ENCODE assay signal across 8 cellular contexts in genomic region chr4:38670939-38671593, GRCh38. TPM values are rescaled to one million over a fixed set of nuclear protein-coding genes. Genes with fewer than 3 reads are reported as not detected.
DNase-seq lines count a peak whose midpoint lies in the region; ATAC-seq and TF ChIP-seq lines count a peak whose summit lies in the region.

No MANE protein-coding gene starts in this region.

- peak overlapping the region; percentile 97 for H3K27ac Mint-ChIP-seq in progenitor cell of endocrine pancreas
- no peak overlapping the region for H3K27ac Mint-ChIP-seq in activated T-helper 2 cell treated with anti-CD3 and anti-CD28 coated beads, Interferon-gamma antibody, Interleukin-2, Interleukin-4, amounts not matched to agents 10 μg/mL and 5 μg/mL and 100 μg/mL, durations not matched to agents 14 hours and 24 hours and 36 hours

- no peaks in the 10 kb centered on the region for H3K27me3 Mint-ChIP-seq in progenitor cell of endocrine pancreas
- H3K27me3 Mint-ChIP-seq in activated T-helper 2 cell treated with anti-CD3 and anti-CD28 coated beads, Interferon-gamma antibody, Interleukin-2, Interleukin-4, amounts not matched to agents 10 μg/mL and 5 μg/mL and 100 μg/mL, durations not matched to agents 14 hours and 24 hours and 36 hours (ENCODE audit: low read depth): peaks cover 52% of the 10 kb centered on the region

- H3K4me1 Mint-ChIP-seq in progenitor cell of endocrine pancreas (ENCODE audit: low read depth): peaks cover 90% of the 10 kb centered on the region
- H3K4me1 Mint-ChIP-seq in activated T-helper 2 cell treated with anti-CD3 and anti-CD28 coated beads, Interferon-gamma antibody, Interleukin-2, Interleukin-4, amounts not matched to agents 10 μg/mL and 5 μg/mL and 100 μg/mL, durations not matched to agents 14 hours and 24 hours and 36 hours (ENCODE audit: low read depth): peaks cover 33% of the 10 kb centered on the region

- H3K9me3 Mint-ChIP-seq in progenitor cell of endocrine pancreas (ENCODE audit: low read depth): no peaks in the 10 kb centered on the region
- H3K9me3 Mint-ChIP-seq in activated T-helper 2 cell treated with anti-CD3 and anti-CD28 coated beads, Interferon-gamma antibody, Interleukin-2, Interleukin-4, amounts not matched to agents 10 μg/mL and 5 μg/mL and 100 μg/mL, durations not matched to agents 14 hours and 24 hours and 36 hours: no peaks in the 10 kb centered on the region

- TF ChIP-seq CTCF in progenitor cell of endocrine pancreas (IDR thresholded peaks at IDR 0.05; ENCODE audit: unreplicated experiment): no peak

- H3K36me3 Mint-ChIP-seq in progenitor cell of endocrine pancreas (ENCODE audit: insufficient read depth): peaks cover 5% of the 10 kb centered on the region
- H3K36me3 Mint-ChIP-seq in activated T-helper 2 cell treated with anti-CD3 and anti-CD28 coated beads, Interferon-gamma antibody, Interleukin-2, Interleukin-4, amounts not matched to agents 10 μg/mL and 5 μg/mL and 100 μg/mL, durations not matched to agents 14 hours and 24 hours and 36 hours (ENCODE audit: low read depth): no peaks in the 10 kb centered on the region

- ATAC-seq in GM18867 (IDR thresholded peaks at IDR 0.05; ENCODE audit: unreplicated experiment): peak; percentile 33
- ATAC-seq in HG03558 (IDR thresholded peaks at IDR 0.05; ENCODE audit: extremely low read depth, unreplicated experiment): peak; percentile 32

- intact Hi-C loops in activated T-helper 2 cell treated with anti-CD3 and anti-CD28 coated beads, Interferon-gamma antibody, Interleukin-2, Interleukin-4, amounts not matched to agents 10 μg/mL and 5 μg/mL and 100 μg/mL, durations not matched to agents 14 hours and 24 hours and 36 hours (cut with micrococcal nuclease): no loop called here

- DNase-seq in dermis blood vessel endothelial cell (peak; percentile 65), progenitor cell of endocrine pancreas (ENCODE audit: low spot score, unreplicated experiment) (no peak), kidney glomerular epithelial cell (lab: John Stamatoyannopoulos, UW) (no peak), UCSD-AML1 (lab: John Stamatoyannopoulos, UW; ENCODE audit: unreplicated experiment) (no peak), NCI-H187 (lab: John Stamatoyannopoulos, UW) (no peak)
- DNase-seq in activated T-helper 2 cell treated with anti-CD3 and anti-CD28 coated beads, Interferon-gamma antibody, Interleukin-2, Interleukin-4, amounts not matched to agents 10 μg/mL and 5 μg/mL and 100 μg/mL, durations not matched to agents 14 hours and 24 hours and 36 hours (ENCODE audit: low spot score): no peak

- H3K4me3 Mint-ChIP-seq in progenitor cell of endocrine pancreas (ENCODE audit: low read depth): no peak overlapping the region
- H3K4me3 Mint-ChIP-seq in activated T-helper 2 cell treated with anti-CD3 and anti-CD28 coated beads, Interferon-gamma antibody, Interleukin-2, Interleukin-4, amounts not matched to agents 10 μg/mL and 5 μg/mL and 100 μg/mL, durations not matched to agents 14 hours and 24 hours and 36 hours (ENCODE audit: low read depth): no peak overlapping the region

RNA-seq across cellular contexts. Expression of gene KLF3, which starts 7.1 kb away (rescaled TPM):
- total RNA-seq in dermis blood vessel endothelial cell (26.4 and 32.7 TPM in 2 replicates), progenitor cell of endocrine pancreas (97.1 and 98.7 TPM in 2 replicates)
- 0.62 and 0.71 TPM in 2 replicates for total RNA-seq in activated T-helper 2 cell treated with anti-CD3 and anti-CD28 coated beads, Interferon-gamma antibody, Interleukin-2, Interleukin-4, amounts not matched to agents 10 μg/mL and 5 μg/mL and 100 μg/mL, durations not matched to agents 14 hours and 24 hours and 36 hours

Comparison
In these comparisons a context has a peak if more than half of its experiments do, and no peak if none do; other contexts are left out.
1. RNA of gene KLF3, which starts 7.1 kb away (total RNA-seq): 97.1 to 98.7 TPM in progenitor cell of endocrine pancreas and 26.4 to 32.7 TPM in dermis blood vessel endothelial cell; 0.62 to 0.71 TPM in activated T-helper 2 cell treated with anti-CD3 and anti-CD28 coated beads, Interferon-gamma antibody, Interleukin-2, Interleukin-4, amounts not matched to agents 10 μg/mL and 5 μg/mL and 100 μg/mL, durations not matched to agents 14 hours and 24 hours and 36 hours; every median in the first group is over 10 times any median in the second.